Comparison of ENCODE assay signal across 23 cellular contexts in the genomic region with DNA sequence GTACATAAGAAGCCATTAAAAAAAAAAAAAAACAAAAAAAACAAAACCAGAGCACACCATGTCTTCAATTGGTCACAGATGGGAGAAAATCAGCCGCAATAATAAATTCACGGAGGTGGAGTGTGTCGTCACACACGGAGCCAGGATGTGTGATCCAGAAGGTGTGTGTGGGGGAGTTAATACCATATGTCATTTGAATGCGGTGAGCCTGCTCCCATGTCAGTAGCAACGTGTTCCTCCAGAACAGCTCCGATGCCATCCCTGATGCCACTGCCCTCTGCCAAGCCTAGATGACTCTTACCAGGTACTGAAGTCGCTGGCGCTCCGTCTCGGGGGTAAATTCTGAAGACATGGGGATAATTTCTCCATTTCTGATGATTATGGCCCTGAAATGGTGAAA.
DNase-seq lines count a peak whose midpoint lies in the region; ATAC-seq, FAIRE-seq and TF ChIP-seq lines count a peak whose summit lies in the region.
"Had no signal": no experiment of that assay in that cellular context is flagged by ENCODE, and none has a peak within 500 bp of the region (broad histone marks: within the 10 kb centered on the region; RNA-seq: fewer than 3 reads in every experiment).

No MANE protein-coding gene starts in this region.

- peak; percentile 80 for DNase-seq in DMS 273 (lab: John Stamatoyannopoulos, UW; ENCODE audit: unreplicated experiment)
- peak; percentile 71 for DNase-seq in NCI-H2171 (lab: John Stamatoyannopoulos, UW)
- DNase-seq in left kidney (ENCODE audit: low read depth, low spot score): peak; percentile 20
- DNase-seq in DMS153 (lab: John Stamatoyannopoulos, UW): no peak
- DNase-seq in pancreas: no peak
- DNase-seq in RKO (ENCODE audit: low spot score): no peak
- no peak for DNase-seq in inferior parietal cortex (ENCODE audit: extremely low spot score)
- DNase-seq: CD4-positive, alpha-beta T cell; COR-L47; GDM1; GOT3; HCEC 1CT; Karpas-422; NCI-H1694; NCI-H2081; NCI-H446 treated with DMSO at 0.1 percent for 48 hours; NK-92 treated with Interleukin-12 subunit alpha and Interleukin-12 subunit beta, amount 100 ng/mL, for 24 hours; Peyer's patch had no signal

- H3K27ac ChIP-seq in pancreas: no peak overlapping the region
- H3K27ac ChIP-seq: BLaER1, Peyer's patch, SJSA1 had no signal

- H3K4me1 ChIP-seq in pancreas: peaks cover 0 to 6% (median 0%) of the 10 kb centered on the region in 3 donors
- H3K4me1 ChIP-seq: BLaER1 had no signal

- ATAC-seq in pancreas: no peak
- ATAC-seq: Right ventricle myocardium inferior had no signal

- no peaks in the 10 kb centered on the region for H3K27me3 ChIP-seq in pancreas
- H3K27me3 ChIP-seq: BLaER1, Peyer's patch, SJSA1 had no signal

- no peaks in the 10 kb centered on the region for H3K9me3 ChIP-seq in pancreas
- H3K9me3 ChIP-seq: BLaER1, Peyer's patch, SJSA1 had no signal

- peaks cover 56% of the 10 kb centered on the region for H3K4me1 Mint-ChIP-seq in brain

- H3K36me3 Mint-ChIP-seq in brain: no peaks in the 10 kb centered on the region

- no peak overlapping the region for H3K4me3 ChIP-seq in pancreas
- H3K4me3 ChIP-seq: BLaER1, Peyer's patch, SJSA1 had no signal

- intact Hi-C loops in pancreas (cut with DNase I): no loop called here

- H3K27ac Mint-ChIP-seq in brain: peak overlapping the region in 4 of 5 experiments; percentile 39 to 86 (median 64)
- H3K27ac Mint-ChIP-seq: CD4-positive, alpha-beta T cell had no signal

- peaks cover 0 to 4% (median 0%) of the 10 kb centered on the region in 5 experiments for H3K9me3 Mint-ChIP-seq in brain
- H3K9me3 Mint-ChIP-seq: CD4-positive, alpha-beta T cell had no signal

- WGBS in pancreas, 2 donors: 97 to 98% methylated on average over 11 of the region's 11 CpGs

- H3K36me3 ChIP-seq in pancreas: no peaks in the 10 kb centered on the region
- H3K36me3 ChIP-seq: Peyer's patch, SJSA1 had no signal

- no peaks in the 10 kb centered on the region for H3K27me3 Mint-ChIP-seq in brain
- H3K27me3 Mint-ChIP-seq: CD4-positive, alpha-beta T cell had no signal

- TF ChIP-seq CTCF in brain (conservative IDR thresholded peaks at IDR 0.05) (no peak), pancreas (IDR thresholded peaks at IDR 0.05) (no peak)

- H3K4me3 Mint-ChIP-seq in brain: peak overlapping the region in 1 of 5 experiments; percentile 16
- H3K4me3 Mint-ChIP-seq: CD4-positive, alpha-beta T cell had no signal

- FAIRE-seq in pancreas (lab: Jason Lieb, UNC): no peak
- FAIRE-seq: GM18507 had no signal

Comparison
In these comparisons a context has a peak if more than half of its experiments do, and no peak if none do; other contexts are left out.
1. DNase-seq: peak in DMS 273 (single experiment), NCI-H2171 (single experiment) and left kidney (single experiment); none in DMS153 (single experiment), pancreas (0 of 6), RKO (single experiment) and inferior parietal cortex (single experiment).